ENCODE assay signal across 26 cellular contexts in the genomic region with DNA sequence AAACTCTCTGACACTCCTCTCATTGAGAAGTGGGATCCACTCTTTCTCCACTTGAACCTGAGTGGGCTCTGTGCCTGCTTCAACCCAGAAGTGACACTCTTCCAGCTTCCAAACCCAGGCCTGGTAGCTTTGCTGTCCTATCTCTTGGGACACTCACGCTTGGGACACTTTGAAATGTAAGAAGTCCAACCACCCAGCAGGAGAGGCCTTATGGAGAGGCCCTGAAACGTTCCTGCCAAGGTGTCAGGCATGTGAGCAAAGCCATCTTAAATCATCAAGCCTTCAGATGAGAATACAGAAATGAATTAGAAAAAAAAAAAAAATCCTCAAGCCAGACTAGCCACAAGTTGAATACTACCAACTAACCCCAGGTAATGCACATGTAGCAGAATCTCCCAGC. TPM values are rescaled to one million over a fixed set of nuclear protein-coding genes. Genes with fewer than 3 reads are reported as not detected.
"Had no signal": no experiment of that assay in that cellular context is flagged by ENCODE, and none has a peak within 500 bp of the region (broad histone marks: within the 10 kb centered on the region; RNA-seq: fewer than 3 reads in every experiment).

No MANE protein-coding gene starts in this region.

- H3K9me3 Mint-ChIP-seq: natural killer cell; stimulated activated memory B cell treated with anti-CD40 and anti-IgM and Interleukin-4, amounts not matched to agents 10 μg/mL and 1 μg/mL and 100 μg/mL, for 72 hours had no signal

- H3K9ac ChIP-seq: parathyroid adenoma had no signal

- H3K27ac Mint-ChIP-seq: natural killer cell; stimulated activated memory B cell treated with anti-CD40 and anti-IgM and Interleukin-4, amounts not matched to agents 10 μg/mL and 1 μg/mL and 100 μg/mL, for 72 hours; type B pancreatic cell had no signal

- H3K79me2 ChIP-seq: parathyroid adenoma had no signal

- H2AFZ ChIP-seq: parathyroid adenoma had no signal

- H3K36me3 ChIP-seq: esophagus muscularis mucosa, prostate gland, right atrium auricular region, tibial artery had no signal

- H3K27ac ChIP-seq: esophagus muscularis mucosa, foreskin keratinocyte, parathyroid adenoma, right atrium auricular region, skin epidermis, tibial artery had no signal

- H3K4me1 ChIP-seq: esophagus muscularis mucosa, foreskin keratinocyte, prostate gland, right atrium auricular region, tibial artery had no signal

- ATAC-seq: foreskin keratinocyte; heart right ventricle; left cardiac atrium; left lung; natural killer cell; stimulated activated memory B cell treated with anti-CD40 and anti-IgM and Interleukin-4, amounts not matched to agents 10 μg/mL and 1 μg/mL and 100 μg/mL, for 72 hours; stimulated activated naive CD8-positive, alpha-beta T cell treated with anti-CD3 and anti-CD28 coated beads, Interleukin-15, Interleukin-2, amounts not matched to agents 100 U/mL and 50 U/mL, for 24 hours had no signal

- H3K4me3 ChIP-seq: esophagus muscularis mucosa, heart right ventricle, left lung, prostate gland, right atrium auricular region, skin epidermis, spleen, testis, tibial artery had no signal

- H3K4me1 Mint-ChIP-seq: natural killer cell had no signal

- H3K36me3 Mint-ChIP-seq: natural killer cell had no signal

- H3K27me3 Mint-ChIP-seq: stimulated activated memory B cell treated with anti-CD40 and anti-IgM and Interleukin-4, amounts not matched to agents 10 μg/mL and 1 μg/mL and 100 μg/mL, for 72 hours; type B pancreatic cell had no signal

- H3K27me3 ChIP-seq: esophagus muscularis mucosa, foreskin keratinocyte, left lung, right atrium auricular region, spleen, testis, tibial artery had no signal

- H3K9me3 ChIP-seq: esophagus muscularis mucosa, heart right ventricle, left lung, prostate gland, right atrium auricular region, spleen, testis, tibial artery had no signal

- H3K4me3 Mint-ChIP-seq: natural killer cell; stimulated activated memory B cell treated with anti-CD40 and anti-IgM and Interleukin-4, amounts not matched to agents 10 μg/mL and 1 μg/mL and 100 μg/mL, for 72 hours; type B pancreatic cell had no signal

- DNase-seq: cerebellar nuclear complex; cortex of kidney; effector CD8-positive, alpha-beta T cell; foreskin keratinocyte; glutamatergic neuron; heart right ventricle; hippocampal formation; left cardiac atrium; left lung; mesendoderm; natural killer cell; spleen; stimulated activated CD4-positive, alpha-beta T cell treated with anti-CD3 and anti-CD28 coated beads, Interleukin-4, amount 100 ng/mL, for 4 hours; stimulated activated naive CD8-positive, alpha-beta T cell treated with anti-CD3 and anti-CD28 coated beads, Interleukin-15, Interleukin-2, amounts not matched to agents 100 U/mL and 50 U/mL, for 24 hours; substantia nigra; tibial artery had no signal

RNA-seq across cellular contexts. Expression of a gene that starts 30.2 kb away (rescaled TPM):
- total RNA-seq: endothelial cell of umbilical vein, lung microvascular endothelial cell had no signal
- polyA plus RNA-seq: endothelial cell of umbilical vein had no signal
